ENCODE assay signal across 14 cellular contexts in genomic region chr14:79708426-79708825, GRCh38.
DNase-seq lines count a peak whose midpoint lies in the region; ATAC-seq and TF ChIP-seq lines count a peak whose summit lies in the region.
"Had no signal": no experiment of that assay in that cellular context is flagged by ENCODE, and none has a peak within 500 bp of the region (broad histone marks: within the 10 kb centered on the region; RNA-seq: fewer than 3 reads in every experiment).

No MANE protein-coding gene starts in this region.

- H3K4me1 Mint-ChIP-seq in Caco-2 (ENCODE audit: low read depth, unreplicated experiment) (peaks cover 51% of the 10 kb centered on the region), nephron (peaks cover 63% of the 10 kb centered on the region), T-cell (no peaks in the 10 kb centered on the region)
- H3K4me1 Mint-ChIP-seq: CD4-positive, alpha-beta memory T cell had no signal

- H3K79me2 ChIP-seq in PC-3 (ENCODE audit: low read length): no peaks in the 10 kb centered on the region

- H3K9me3 ChIP-seq in Caco-2: no peaks in the 10 kb centered on the region
- H3K9me3 ChIP-seq in PC-3 (ENCODE audit: low read length): no peaks in the 10 kb centered on the region

- no peaks in the 10 kb centered on the region for H3K27me3 ChIP-seq in Caco-2 (replicated peaks; ENCODE audit: control insufficient read depth, insufficient read depth, low read length)
- H3K27me3 ChIP-seq in PC-3 (ENCODE audit: low read length): no peaks in the 10 kb centered on the region

- peak overlapping the region; percentile 22 for H3K4me3 Mint-ChIP-seq in Caco-2 (ENCODE audit: unreplicated experiment)
- no peak overlapping the region for H3K4me3 Mint-ChIP-seq in nephron
- no peak overlapping the region for H3K4me3 Mint-ChIP-seq in T-cell
- H3K4me3 Mint-ChIP-seq: CD4-positive, alpha-beta memory T cell; GM23338 had no signal

- H3K27me3 Mint-ChIP-seq in Caco-2 (ENCODE audit: insufficient read depth, unreplicated experiment) (no peaks in the 10 kb centered on the region), nephron (ENCODE audit: low read depth) (no peaks in the 10 kb centered on the region), T-cell (no peaks in the 10 kb centered on the region)
- H3K27me3 Mint-ChIP-seq: CD4-positive, alpha-beta memory T cell had no signal

- TF ChIP-seq CTCF in Caco-2 (IDR thresholded peaks at IDR 0.05; ENCODE audit: insufficient read depth in 1 of 2, low read depth in 1 of 2, low read length in 1 of 2, severe bottlenecking in 1 of 2, unreplicated experiment in 1 of 2) (no peak), PC-3 (conservative IDR thresholded peaks at IDR 0.05; ENCODE audit: low read depth, low read length) (no peak), nephron (IDR thresholded peaks at IDR 0.05; ENCODE audit: unreplicated experiment in 3 of 3) (no peak)

- H3K9ac ChIP-seq in PC-3 (ENCODE audit: low read length): no peak overlapping the region

- H3K9me3 Mint-ChIP-seq in Caco-2 (ENCODE audit: unreplicated experiment): no peaks in the 10 kb centered on the region
- no peaks in the 10 kb centered on the region for H3K9me3 Mint-ChIP-seq in nephron
- H3K9me3 Mint-ChIP-seq in T-cell: peaks cover 0 to 3% (median 3%) of the 10 kb centered on the region in 3 donors
- H3K9me3 Mint-ChIP-seq: GM23338 had no signal

- peak overlapping the region; percentile 58 for H3K27ac ChIP-seq in PC-3 (ENCODE audit: low read length)
- H3K27ac ChIP-seq: C4-2B, HL-60 had no signal

- CTCF ChIA-PET in Caco-2 (lab: Charles Lee): no interaction called here
- CTCF ChIA-PET in PC-3 (lab: Charles Lee): no interaction called here
- CTCF ChIA-PET in T-cell (lab: Charles Lee): no interaction called here

- no TSS peak for BruUV-seq in Caco-2 (replicated peaks; lab: Mats Ljungman, UMichigan)
- BruUV-seq in PC-3 (replicated peaks; lab: Mats Ljungman, UMichigan): no TSS peak

- intact Hi-C loops in Caco-2 (cut with micrococcal nuclease; ENCODE audit: unreplicated experiment): loop anchor here (10.0 kb wide), 1 partner anchor 124 kb away; no protein-coding TSS in a partner anchor
- intact Hi-C loops in PC-3 (cut with micrococcal nuclease): no loop called here

- DNase-seq in Caco-2 (no peak), PC-3 (no peak), T-cell (no peak), NCI-H2171 (lab: John Stamatoyannopoulos, UW) (no peak)
- no peak for DNase-seq in activated naive CD4-positive, alpha-beta T cell treated with Interleukin-2 at 50 U/mL for 16 hours
- DNase-seq: AML-193; Calu3; CD4-positive, alpha-beta memory T cell; DMS79 treated with DMSO at 0.1 percent for 48 hours; GF-D8 had no signal

- H3K4me2 ChIP-seq in PC-3 (ENCODE audit: low read length): peak overlapping the region; percentile 56
- H3K4me2 ChIP-seq: GM23338 had no signal

- no peaks in the 10 kb centered on the region for H3K9me2 ChIP-seq in PC-3 (replicated peaks; ENCODE audit: low read length)

- H3K36me3 ChIP-seq in Caco-2 (ENCODE audit: control insufficient read depth, insufficient read depth, low read length) (no peaks in the 10 kb centered on the region), PC-3 (ENCODE audit: low read depth, low read length) (no peaks in the 10 kb centered on the region)

- no peaks in the 10 kb centered on the region for H4K20me1 ChIP-seq in PC-3 (ENCODE audit: low read length)

- H3F3A ChIP-seq in PC-3 (ENCODE audit: low read length, unreplicated experiment): no peaks in the 10 kb centered on the region

- H3K4me1 ChIP-seq in Caco-2: peaks cover 63% of the 10 kb centered on the region
- peaks cover 15% of the 10 kb centered on the region for H3K4me1 ChIP-seq in PC-3 (ENCODE audit: insufficient read depth, low read length)

- ATAC-seq in PC-3 (no peak), T-cell (replicated peaks in 1 of 4) (no peak)
- ATAC-seq: GM23338 had no signal

- no peak overlapping the region for H2AFZ ChIP-seq in PC-3 (ENCODE audit: low read length)
- H2AFZ ChIP-seq: GM23338 had no signal

- H3K4me3 ChIP-seq in Caco-2 (ENCODE audit: low read depth, low read length) (no peak overlapping the region), PC-3 (ENCODE audit: low read length) (no peak overlapping the region)
- H3K4me3 ChIP-seq: GM23338 had no signal

- H3K27ac Mint-ChIP-seq in Caco-2 (ENCODE audit: unreplicated experiment): peak overlapping the region; percentile 38
- H3K27ac Mint-ChIP-seq in nephron: peak overlapping the region in 2 of 3 experiments; percentile 13 to 79
- no peak overlapping the region for H3K27ac Mint-ChIP-seq in T-cell
- H3K27ac Mint-ChIP-seq: CD4-positive, alpha-beta memory T cell; GM23338 had no signal

- POLR2A ChIA-PET in Caco-2 (lab: Charles Lee): no interaction called here
- POLR2A ChIA-PET in PC-3 (lab: Charles Lee; ENCODE audit: unreplicated experiment): interaction anchor here (0.6 kb wide), 1 partner anchor 106 kb away, joined by 3 read pairs; no protein-coding TSS in a partner anchor
- POLR2A ChIA-PET in T-cell (lab: Charles Lee): no interaction called here

- H3K36me3 Mint-ChIP-seq in Caco-2 (ENCODE audit: insufficient read depth, unreplicated experiment) (peaks cover 5% of the 10 kb centered on the region), nephron (ENCODE audit: low read depth) (no peaks in the 10 kb centered on the region), T-cell (no peaks in the 10 kb centered on the region)
- H3K36me3 Mint-ChIP-seq: CD4-positive, alpha-beta memory T cell had no signal

Comparison
In these comparisons a context has a peak if more than half of its experiments do, and no peak if none do; other contexts are left out.
1. H3K27ac Mint-ChIP-seq: peak in Caco-2 (single experiment) and nephron (2 of 3); none in T-cell (0 of 2).